ENCODE assay signal across 1 cellular context in the genomic region with DNA sequence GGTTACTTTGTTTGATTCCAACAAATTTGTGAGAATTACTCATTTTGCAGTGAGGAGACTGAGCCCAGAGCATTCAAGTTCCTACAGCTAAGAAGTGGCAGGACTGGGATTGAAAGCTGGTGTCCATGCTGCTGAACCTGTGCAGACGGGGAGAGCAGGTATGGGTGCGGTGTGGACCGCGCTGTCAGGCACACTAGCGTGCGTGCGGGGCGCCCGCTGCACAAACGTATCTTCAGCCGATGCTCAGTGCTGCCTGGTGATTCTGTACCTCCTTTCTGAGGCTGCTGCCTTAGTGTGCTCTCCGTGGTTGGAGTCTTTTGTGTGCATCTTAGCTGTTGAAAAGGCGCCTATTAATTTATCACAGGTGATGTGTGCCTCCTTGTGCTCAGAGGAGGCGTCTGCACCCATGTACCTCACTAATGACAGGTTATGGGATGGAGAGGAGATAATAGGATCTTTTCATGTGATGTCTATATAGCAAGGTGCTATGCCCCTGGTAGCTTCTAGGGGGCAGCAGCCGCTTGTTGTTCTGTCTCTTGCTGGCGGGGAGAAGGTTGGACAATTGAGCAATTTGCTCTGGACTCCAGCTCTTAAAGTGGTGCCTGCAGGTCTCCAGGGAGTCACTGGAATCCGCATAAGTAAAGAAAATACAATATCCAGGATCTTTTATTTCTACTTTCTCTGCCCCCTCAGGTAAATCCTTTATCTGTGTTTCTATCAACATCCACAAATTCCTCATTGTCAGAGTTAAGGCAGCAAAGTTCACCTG.
TF ChIP-seq lines count a peak whose summit lies in the region.

No MANE protein-coding gene starts in this region.

TF ChIP-seq in K562, 482 proteins besides CTCF, POLR2A, EP300 and RAD21 (continued from another document and continues in another):
- TF ChIP-seq, protein P1, sequence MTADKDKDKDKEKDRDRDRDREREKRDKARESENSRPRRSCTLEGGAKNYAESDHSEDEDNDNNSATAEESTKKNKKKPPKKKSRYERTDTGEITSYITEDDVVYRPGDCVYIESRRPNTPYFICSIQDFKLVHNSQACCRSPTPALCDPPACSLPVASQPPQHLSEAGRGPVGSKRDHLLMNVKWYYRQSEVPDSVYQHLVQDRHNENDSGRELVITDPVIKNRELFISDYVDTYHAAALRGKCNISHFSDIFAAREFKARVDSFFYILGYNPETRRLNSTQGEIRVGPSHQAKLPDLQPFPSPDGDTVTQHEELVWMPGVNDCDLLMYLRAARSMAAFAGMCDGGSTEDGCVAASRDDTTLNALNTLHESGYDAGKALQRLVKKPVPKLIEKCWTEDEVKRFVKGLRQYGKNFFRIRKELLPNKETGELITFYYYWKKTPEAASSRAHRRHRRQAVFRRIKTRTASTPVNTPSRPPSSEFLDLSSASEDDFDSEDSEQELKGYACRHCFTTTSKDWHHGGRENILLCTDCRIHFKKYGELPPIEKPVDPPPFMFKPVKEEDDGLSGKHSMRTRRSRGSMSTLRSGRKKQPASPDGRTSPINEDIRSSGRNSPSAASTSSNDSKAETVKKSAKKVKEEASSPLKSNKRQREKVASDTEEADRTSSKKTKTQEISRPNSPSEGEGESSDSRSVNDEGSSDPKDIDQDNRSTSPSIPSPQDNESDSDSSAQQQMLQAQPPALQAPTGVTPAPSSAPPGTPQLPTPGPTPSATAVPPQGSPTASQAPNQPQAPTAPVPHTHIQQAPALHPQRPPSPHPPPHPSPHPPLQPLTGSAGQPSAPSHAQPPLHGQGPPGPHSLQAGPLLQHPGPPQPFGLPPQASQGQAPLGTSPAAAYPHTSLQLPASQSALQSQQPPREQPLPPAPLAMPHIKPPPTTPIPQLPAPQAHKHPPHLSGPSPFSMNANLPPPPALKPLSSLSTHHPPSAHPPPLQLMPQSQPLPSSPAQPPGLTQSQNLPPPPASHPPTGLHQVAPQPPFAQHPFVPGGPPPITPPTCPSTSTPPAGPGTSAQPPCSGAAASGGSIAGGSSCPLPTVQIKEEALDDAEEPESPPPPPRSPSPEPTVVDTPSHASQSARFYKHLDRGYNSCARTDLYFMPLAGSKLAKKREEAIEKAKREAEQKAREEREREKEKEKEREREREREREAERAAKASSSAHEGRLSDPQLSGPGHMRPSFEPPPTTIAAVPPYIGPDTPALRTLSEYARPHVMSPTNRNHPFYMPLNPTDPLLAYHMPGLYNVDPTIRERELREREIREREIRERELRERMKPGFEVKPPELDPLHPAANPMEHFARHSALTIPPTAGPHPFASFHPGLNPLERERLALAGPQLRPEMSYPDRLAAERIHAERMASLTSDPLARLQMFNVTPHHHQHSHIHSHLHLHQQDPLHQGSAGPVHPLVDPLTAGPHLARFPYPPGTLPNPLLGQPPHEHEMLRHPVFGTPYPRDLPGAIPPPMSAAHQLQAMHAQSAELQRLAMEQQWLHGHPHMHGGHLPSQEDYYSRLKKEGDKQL (CRISPR knock-in tag; IDR thresholded peaks at IDR 0.05; ENCODE audit: borderline replicate concordance): no peak
- TF ChIP-seq, protein P2, sequence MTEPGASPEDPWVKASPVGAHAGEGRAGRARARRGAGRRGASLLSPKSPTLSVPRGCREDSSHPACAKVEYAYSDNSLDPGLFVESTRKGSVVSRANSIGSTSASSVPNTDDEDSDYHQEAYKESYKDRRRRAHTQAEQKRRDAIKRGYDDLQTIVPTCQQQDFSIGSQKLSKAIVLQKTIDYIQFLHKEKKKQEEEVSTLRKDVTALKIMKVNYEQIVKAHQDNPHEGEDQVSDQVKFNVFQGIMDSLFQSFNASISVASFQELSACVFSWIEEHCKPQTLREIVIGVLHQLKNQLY (CRISPR knock-in tag; conservative IDR thresholded peaks at IDR 0.05): no peak
- TF ChIP-seq SIN3B (IDR thresholded peaks at IDR 0.05; ENCODE audit: low read depth) (no peak), SRSF7 (optimal IDR thresholded peaks at IDR 0.05; ENCODE audit: low read depth, low read length) (no peak), ZNF644 (tag; IDR thresholded peaks at IDR 0.05; ENCODE audit: low read depth) (no peak), RCOR1 (IDR thresholded peaks at IDR 0.05; ENCODE audit: borderline replicate concordance in 1 of 2, low read depth in 2 of 2, low read length in 2 of 2) (peak in 1 of 2 experiments; percentile 78; a peak in 2 of 4 replicates), ZBTB1 (CRISPR knock-in tag; IDR thresholded peaks at IDR 0.05; ENCODE audit: borderline replicate concordance, low read depth) (no peak), MECOM (CRISPR knock-in tag; IDR thresholded peaks at IDR 0.05) (0 out of 2 replicates have a peak, but pooled peaks have one; percentile 28), CTBP1 (IDR thresholded peaks at IDR 0.05; ENCODE audit: borderline replicate concordance) (peak; percentile 85), ZNF76 (CRISPR knock-in tag; IDR thresholded peaks at IDR 0.05; ENCODE audit: borderline replicate concordance) (no peak), DACH1 (IDR thresholded peaks at IDR 0.05; ENCODE audit: partially characterized antibody) (peak; percentile 25), SUPT5H (IDR thresholded peaks at IDR 0.05) (no peak), CREM (IDR thresholded peaks at IDR 0.05; ENCODE audit: low read depth) (peak; percentile 48; the same call in 1 of the 2 replicates), WHSC1 (IDR thresholded peaks at IDR 0.05; ENCODE audit: low read length) (no peak), ZNF551 (CRISPR knock-in tag; IDR thresholded peaks at IDR 0.05) (0 out of 2 replicates have a peak, but pooled peaks have one; percentile 14), SIRT6 (IDR thresholded peaks at IDR 0.05; ENCODE audit: low read depth, low read length) (no peak), MAFK (IDR thresholded peaks at IDR 0.05; ENCODE audit: low read length) (no peak), TSC22D4 (tag; IDR thresholded peaks at IDR 0.05) (no peak), ERF (CRISPR knock-in tag; IDR thresholded peaks at IDR 0.05) (no peak), SRSF9 (IDR thresholded peaks at IDR 0.05; ENCODE audit: borderline replicate concordance, low read depth, low read length) (no peak), ZC3H11A (IDR thresholded peaks at IDR 0.05; ENCODE audit: low read depth, low read length) (no peak), ZNF778 (CRISPR knock-in tag; IDR thresholded peaks at IDR 0.05) (no peak), KLF6 (CRISPR knock-in tag; IDR thresholded peaks at IDR 0.05; ENCODE audit: borderline replicate concordance) (no peak), ZNF764 (CRISPR knock-in tag; IDR thresholded peaks at IDR 0.05; ENCODE audit: low read depth) (0 out of 2 replicates have a peak, but pooled peaks have one; percentile 26), ZNF311 (CRISPR knock-in tag; IDR thresholded peaks at IDR 0.05) (no peak), SIN3A (IDR thresholded peaks at IDR 0.05; ENCODE audit: borderline replicate concordance in 2 of 2, control insufficient read depth in 1 of 2, low read depth in 2 of 2, low read length in 2 of 2) (no peak), SETDB1 (IDR thresholded peaks at IDR 0.05; ENCODE audit: low read length) (no peak), KAT7 (CRISPR knock-in tag; IDR thresholded peaks at IDR 0.05; ENCODE audit: borderline replicate concordance) (no peak), ZNF224 (CRISPR knock-in tag; IDR thresholded peaks at IDR 0.05) (no peak), TEAD4 (IDR thresholded peaks at IDR 0.05; ENCODE audit: low read length) (no peak), TEAD4 (CRISPR knock-in tag; IDR thresholded peaks at IDR 0.05; ENCODE audit: borderline replicate concordance) (no peak), SMC3 (conservative IDR thresholded peaks at IDR 0.05; ENCODE audit: insufficient read depth, low read depth, low read length) (peak; percentile 84), ZKSCAN8 (CRISPR knock-in tag; IDR thresholded peaks at IDR 0.05) (no peak), ELF1 (tag; IDR thresholded peaks at IDR 0.05) (no peak), ZNF695 (CRISPR knock-in tag; IDR thresholded peaks at IDR 0.05) (no peak)
- TF ChIP-seq, protein P3, sequence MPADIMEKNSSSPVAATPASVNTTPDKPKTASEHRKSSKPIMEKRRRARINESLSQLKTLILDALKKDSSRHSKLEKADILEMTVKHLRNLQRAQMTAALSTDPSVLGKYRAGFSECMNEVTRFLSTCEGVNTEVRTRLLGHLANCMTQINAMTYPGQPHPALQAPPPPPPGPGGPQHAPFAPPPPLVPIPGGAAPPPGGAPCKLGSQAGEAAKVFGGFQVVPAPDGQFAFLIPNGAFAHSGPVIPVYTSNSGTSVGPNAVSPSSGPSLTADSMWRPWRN (IDR thresholded peaks at IDR 0.05; ENCODE audit: low read depth): no peak
- TF ChIP-seq, protein P4, sequence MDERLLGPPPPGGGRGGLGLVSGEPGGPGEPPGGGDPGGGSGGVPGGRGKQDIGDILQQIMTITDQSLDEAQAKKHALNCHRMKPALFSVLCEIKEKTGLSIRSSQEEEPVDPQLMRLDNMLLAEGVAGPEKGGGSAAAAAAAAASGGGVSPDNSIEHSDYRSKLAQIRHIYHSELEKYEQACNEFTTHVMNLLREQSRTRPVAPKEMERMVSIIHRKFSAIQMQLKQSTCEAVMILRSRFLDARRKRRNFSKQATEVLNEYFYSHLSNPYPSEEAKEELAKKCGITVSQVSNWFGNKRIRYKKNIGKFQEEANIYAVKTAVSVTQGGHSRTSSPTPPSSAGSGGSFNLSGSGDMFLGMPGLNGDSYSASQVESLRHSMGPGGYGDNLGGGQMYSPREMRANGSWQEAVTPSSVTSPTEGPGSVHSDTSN (CRISPR knock-in tag; IDR thresholded peaks at IDR 0.05; ENCODE audit: low read depth): no peak
- TF ChIP-seq, protein P4 (tag; conservative IDR thresholded peaks at IDR 0.05; ENCODE audit: low read depth): 0 out of 2 replicates have a peak, but pooled peaks have one; percentile 5
- TF ChIP-seq, protein P5, sequence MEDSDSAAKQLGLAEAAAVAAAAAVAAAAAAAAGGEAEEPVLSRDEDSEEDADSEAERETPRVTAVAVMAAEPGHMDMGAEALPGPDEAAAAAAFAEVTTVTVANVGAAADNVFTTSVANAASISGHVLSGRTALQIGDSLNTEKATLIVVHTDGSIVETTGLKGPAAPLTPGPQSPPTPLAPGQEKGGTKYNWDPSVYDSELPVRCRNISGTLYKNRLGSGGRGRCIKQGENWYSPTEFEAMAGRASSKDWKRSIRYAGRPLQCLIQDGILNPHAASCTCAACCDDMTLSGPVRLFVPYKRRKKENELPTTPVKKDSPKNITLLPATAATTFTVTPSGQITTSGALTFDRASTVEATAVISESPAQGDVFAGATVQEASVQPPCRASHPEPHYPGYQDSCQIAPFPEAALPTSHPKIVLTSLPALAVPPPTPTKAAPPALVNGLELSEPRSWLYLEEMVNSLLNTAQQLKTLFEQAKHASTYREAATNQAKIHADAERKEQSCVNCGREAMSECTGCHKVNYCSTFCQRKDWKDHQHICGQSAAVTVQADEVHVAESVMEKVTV (CRISPR knock-in tag; IDR thresholded peaks at IDR 0.05): peak; percentile 83
- TF ChIP-seq, protein P6, sequence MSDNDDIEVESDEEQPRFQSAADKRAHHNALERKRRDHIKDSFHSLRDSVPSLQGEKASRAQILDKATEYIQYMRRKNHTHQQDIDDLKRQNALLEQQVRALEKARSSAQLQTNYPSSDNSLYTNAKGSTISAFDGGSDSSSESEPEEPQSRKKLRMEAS (CRISPR knock-in tag; IDR thresholded peaks at IDR 0.05): 0 out of 2 replicates have a peak, but pooled peaks have one; percentile 23
- TF ChIP-seq, protein P7, sequence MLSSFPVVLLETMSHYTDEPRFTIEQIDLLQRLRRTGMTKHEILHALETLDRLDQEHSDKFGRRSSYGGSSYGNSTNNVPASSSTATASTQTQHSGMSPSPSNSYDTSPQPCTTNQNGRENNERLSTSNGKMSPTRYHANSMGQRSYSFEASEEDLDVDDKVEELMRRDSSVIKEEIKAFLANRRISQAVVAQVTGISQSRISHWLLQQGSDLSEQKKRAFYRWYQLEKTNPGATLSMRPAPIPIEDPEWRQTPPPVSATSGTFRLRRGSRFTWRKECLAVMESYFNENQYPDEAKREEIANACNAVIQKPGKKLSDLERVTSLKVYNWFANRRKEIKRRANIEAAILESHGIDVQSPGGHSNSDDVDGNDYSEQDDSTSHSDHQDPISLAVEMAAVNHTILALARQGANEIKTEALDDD (IDR thresholded peaks at IDR 0.05): no peak
- TF ChIP-seq, protein P8, sequence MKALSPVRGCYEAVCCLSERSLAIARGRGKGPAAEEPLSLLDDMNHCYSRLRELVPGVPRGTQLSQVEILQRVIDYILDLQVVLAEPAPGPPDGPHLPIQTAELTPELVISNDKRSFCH (CRISPR knock-in tag; IDR thresholded peaks at IDR 0.05): no peak
- TF ChIP-seq, protein P8 (tag; IDR thresholded peaks at IDR 0.05): no peak
- TF ChIP-seq, protein P9, sequence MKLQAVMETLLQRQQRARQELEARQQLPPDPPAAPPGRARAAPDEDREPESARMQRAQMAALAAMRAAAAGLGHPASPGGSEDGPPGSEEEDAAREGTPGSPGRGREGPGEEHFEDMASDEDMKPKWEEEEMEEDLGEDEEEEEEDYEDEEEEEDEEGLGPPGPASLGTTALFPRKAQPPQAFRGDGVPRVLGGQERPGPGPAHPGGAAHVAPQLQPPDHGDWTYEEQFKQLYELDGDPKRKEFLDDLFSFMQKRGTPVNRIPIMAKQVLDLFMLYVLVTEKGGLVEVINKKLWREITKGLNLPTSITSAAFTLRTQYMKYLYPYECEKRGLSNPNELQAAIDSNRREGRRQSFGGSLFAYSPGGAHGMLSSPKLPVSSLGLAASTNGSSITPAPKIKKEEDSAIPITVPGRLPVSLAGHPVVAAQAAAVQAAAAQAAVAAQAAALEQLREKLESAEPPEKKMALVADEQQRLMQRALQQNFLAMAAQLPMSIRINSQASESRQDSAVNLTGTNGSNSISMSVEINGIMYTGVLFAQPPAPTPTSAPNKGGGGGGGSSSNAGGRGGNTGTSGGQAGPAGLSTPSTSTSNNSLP (IDR thresholded peaks at IDR 0.05; ENCODE audit: borderline replicate concordance, low read depth, low read length): peak; percentile 47; the same call in 1 of the 2 replicates
- TF ChIP-seq, protein P10, sequence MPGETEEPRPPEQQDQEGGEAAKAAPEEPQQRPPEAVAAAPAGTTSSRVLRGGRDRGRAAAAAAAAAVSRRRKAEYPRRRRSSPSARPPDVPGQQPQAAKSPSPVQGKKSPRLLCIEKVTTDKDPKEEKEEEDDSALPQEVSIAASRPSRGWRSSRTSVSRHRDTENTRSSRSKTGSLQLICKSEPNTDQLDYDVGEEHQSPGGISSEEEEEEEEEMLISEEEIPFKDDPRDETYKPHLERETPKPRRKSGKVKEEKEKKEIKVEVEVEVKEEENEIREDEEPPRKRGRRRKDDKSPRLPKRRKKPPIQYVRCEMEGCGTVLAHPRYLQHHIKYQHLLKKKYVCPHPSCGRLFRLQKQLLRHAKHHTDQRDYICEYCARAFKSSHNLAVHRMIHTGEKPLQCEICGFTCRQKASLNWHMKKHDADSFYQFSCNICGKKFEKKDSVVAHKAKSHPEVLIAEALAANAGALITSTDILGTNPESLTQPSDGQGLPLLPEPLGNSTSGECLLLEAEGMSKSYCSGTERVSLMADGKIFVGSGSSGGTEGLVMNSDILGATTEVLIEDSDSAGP (CRISPR knock-in tag; IDR thresholded peaks at IDR 0.05): peak; percentile 54; the same call in 1 of the 2 replicates
